ENCODE assay signal across 12 cellular contexts in genomic region chr11:12134239-12134590, GRCh38. TPM values are rescaled to one million over a fixed set of nuclear protein-coding genes. Genes with fewer than 3 reads are reported as not detected.
A peak's percentile ranks its signal among the peaks of the same experiment; 100 is the strongest.
DNase-seq lines count a peak whose midpoint lies in the region; ATAC-seq and TF ChIP-seq lines count a peak whose summit lies in the region.
"Had no signal": no experiment of that assay in that cellular context is flagged by ENCODE, and none has a peak within 500 bp of the region (broad histone marks: within the 10 kb centered on the region; RNA-seq: fewer than 3 reads in every experiment).

No MANE protein-coding gene starts in this region.

- H3K4me1 Mint-ChIP-seq in CD8-positive, alpha-beta T cell (ENCODE audit: low read depth), result peaks cover 19% of the 10 kb centered on the region
- H3K4me1 Mint-ChIP-seq in activated T-helper 2 cell treated with anti-CD3 and anti-CD28 coated beads, Interferon-gamma antibody, Interleukin-2, Interleukin-4, amounts not matched to agents 10 μg/mL and 5 μg/mL and 100 μg/mL, durations not matched to agents 14 hours and 24 hours and 36 hours (ENCODE audit: low read depth), result peaks cover 50% of the 10 kb centered on the region
- peaks cover 15% of the 10 kb centered on the region for H3K4me1 Mint-ChIP-seq in neural crest cell
- H3K4me1 Mint-ChIP-seq: memory B cell had no signal

- TF ChIP-seq CTCF in CD8-positive, alpha-beta T cell (IDR thresholded peaks at IDR 0.05), result no peak
- TF ChIP-seq CTCF in neural crest cell (conservative IDR thresholded peaks at IDR 0.05), result no peak

- no peak overlapping the region for H3K27ac ChIP-seq in CD8-positive, alpha-beta T cell (ENCODE audit: low read depth, low read length)
- H3K27ac ChIP-seq: vagina had no signal

- no peak for DNase-seq in CD8-positive, alpha-beta T cell
- DNase-seq in Kasumi-1 (lab: John Stamatoyannopoulos, UW) (peak; percentile 75 to 77), neural crest cell (ENCODE audit: low read depth, low spot score) (no peak), GM03348 (ENCODE audit: low spot score) (no peak)
- no peak for DNase-seq in activated T-helper 2 cell treated with anti-CD3 and anti-CD28 coated beads, Interferon-gamma antibody, Interleukin-2, Interleukin-4, amounts not matched to agents 10 μg/mL and 5 μg/mL and 100 μg/mL, durations not matched to agents 14 hours and 24 hours and 36 hours (ENCODE audit: low spot score)
- no peak for DNase-seq in stimulated activated CD4-positive, alpha-beta T cell treated with anti-CD3 and anti-CD28 coated beads, Interleukin-15, amount 100 ng/mL, for 24 hours
- DNase-seq: effector memory CD4-positive, alpha-beta T cell; NCI-H1436 had no signal

- POLR2A ChIA-PET in CD8-positive, alpha-beta T cell (lab: Charles Lee), result interaction anchor here (0.8 kb wide), 1 partner anchor 9 kb away, joined by 3 read pairs; no protein-coding TSS in a partner anchor

- peak overlapping the region; percentile 32 for H3K4me3 Mint-ChIP-seq in CD8-positive, alpha-beta T cell
- peak overlapping the region; percentile 30 for H3K4me3 Mint-ChIP-seq in activated T-helper 2 cell treated with anti-CD3 and anti-CD28 coated beads, Interferon-gamma antibody, Interleukin-2, Interleukin-4, amounts not matched to agents 10 μg/mL and 5 μg/mL and 100 μg/mL, durations not matched to agents 14 hours and 24 hours and 36 hours (ENCODE audit: low read depth)
- no peak overlapping the region for H3K4me3 Mint-ChIP-seq in neural crest cell
- H3K4me3 Mint-ChIP-seq: memory B cell had no signal

- no peak for ATAC-seq in CD8-positive, alpha-beta T cell
- ATAC-seq in HG03378 (IDR thresholded peaks at IDR 0.05; ENCODE audit: unreplicated experiment), result no peak

- peak overlapping the region; percentile 47 for H3K27ac Mint-ChIP-seq in CD8-positive, alpha-beta T cell
- H3K27ac Mint-ChIP-seq in activated T-helper 2 cell treated with anti-CD3 and anti-CD28 coated beads, Interferon-gamma antibody, Interleukin-2, Interleukin-4, amounts not matched to agents 10 μg/mL and 5 μg/mL and 100 μg/mL, durations not matched to agents 14 hours and 24 hours and 36 hours, result peak overlapping the region; percentile 61
- H3K27ac Mint-ChIP-seq in neural crest cell (ENCODE audit: unreplicated experiment), result peak overlapping the region; percentile 28
- H3K27ac Mint-ChIP-seq: memory B cell had no signal

- no peaks in the 10 kb centered on the region for H3K27me3 Mint-ChIP-seq in CD8-positive, alpha-beta T cell (ENCODE audit: low read depth)
- no peaks in the 10 kb centered on the region for H3K27me3 Mint-ChIP-seq in activated T-helper 2 cell treated with anti-CD3 and anti-CD28 coated beads, Interferon-gamma antibody, Interleukin-2, Interleukin-4, amounts not matched to agents 10 μg/mL and 5 μg/mL and 100 μg/mL, durations not matched to agents 14 hours and 24 hours and 36 hours (ENCODE audit: low read depth)
- H3K27me3 Mint-ChIP-seq in neural crest cell (ENCODE audit: low read depth), result no peaks in the 10 kb centered on the region

- H3K27me3 ChIP-seq in CD8-positive, alpha-beta T cell (ENCODE audit: insufficient read depth, low read length), result no peaks in the 10 kb centered on the region
- H3K27me3 ChIP-seq: heart left ventricle, vagina had no signal

- no peaks in the 10 kb centered on the region for H3K9me3 ChIP-seq in CD8-positive, alpha-beta T cell (ENCODE audit: low read length)
- H3K9me3 ChIP-seq: heart left ventricle, vagina had no signal

- H3K4me1 ChIP-seq in CD8-positive, alpha-beta T cell (ENCODE audit: insufficient read depth, low read length), result peaks cover 13% of the 10 kb centered on the region

- no peak overlapping the region for H3K4me3 ChIP-seq in CD8-positive, alpha-beta T cell (ENCODE audit: low read depth, low read length)
- H3K4me3 ChIP-seq: heart left ventricle, vagina had no signal

- H3K36me3 Mint-ChIP-seq in CD8-positive, alpha-beta T cell, result no peaks in the 10 kb centered on the region
- H3K36me3 Mint-ChIP-seq in activated T-helper 2 cell treated with anti-CD3 and anti-CD28 coated beads, Interferon-gamma antibody, Interleukin-2, Interleukin-4, amounts not matched to agents 10 μg/mL and 5 μg/mL and 100 μg/mL, durations not matched to agents 14 hours and 24 hours and 36 hours (ENCODE audit: low read depth), result peaks cover 52% of the 10 kb centered on the region
- no peaks in the 10 kb centered on the region for H3K36me3 Mint-ChIP-seq in neural crest cell (ENCODE audit: low read depth)
- H3K36me3 Mint-ChIP-seq: memory B cell had no signal

- H3K36me3 ChIP-seq in CD8-positive, alpha-beta T cell (ENCODE audit: insufficient read depth, low read length), result no peaks in the 10 kb centered on the region
- H3K36me3 ChIP-seq: vagina had no signal

- CTCF ChIA-PET in CD8-positive, alpha-beta T cell (lab: Charles Lee), result interaction anchor here (1.2 to 5.5 kb wide), 3 partner anchors 32 to 147 kb away, joined by 4 to 22 read pairs (median 4); no protein-coding TSS in a partner anchor

- intact Hi-C loops in CD8-positive, alpha-beta T cell (cut with DNase I, micrococcal nuclease), result no loop called here
- intact Hi-C loops in activated T-helper 2 cell treated with anti-CD3 and anti-CD28 coated beads, Interferon-gamma antibody, Interleukin-2, Interleukin-4, amounts not matched to agents 10 μg/mL and 5 μg/mL and 100 μg/mL, durations not matched to agents 14 hours and 24 hours and 36 hours (cut with micrococcal nuclease), result no loop called here

- no peaks in the 10 kb centered on the region for H3K9me3 Mint-ChIP-seq in CD8-positive, alpha-beta T cell
- no peaks in the 10 kb centered on the region for H3K9me3 Mint-ChIP-seq in activated T-helper 2 cell treated with anti-CD3 and anti-CD28 coated beads, Interferon-gamma antibody, Interleukin-2, Interleukin-4, amounts not matched to agents 10 μg/mL and 5 μg/mL and 100 μg/mL, durations not matched to agents 14 hours and 24 hours and 36 hours
- no peaks in the 10 kb centered on the region for H3K9me3 Mint-ChIP-seq in neural crest cell
- H3K9me3 Mint-ChIP-seq: memory B cell had no signal

RNA-seq across cellular contexts. Expression of gene MICAL2, which starts 23.8 kb away (rescaled TPM):
- total RNA-seq in CD8-positive, alpha-beta T cell, result 10 to 100 TPM; 15.8 TPM
- total RNA-seq in activated T-helper 2 cell treated with anti-CD3 and anti-CD28 coated beads, Interferon-gamma antibody, Interleukin-2, Interleukin-4, amounts not matched to agents 10 μg/mL and 5 μg/mL and 100 μg/mL, durations not matched to agents 14 hours and 24 hours and 36 hours, result 736 TPM in 2 replicates
- total RNA-seq in neural crest cell, result 1.0 and 1.1 TPM in 2 replicates

Comparison
In these comparisons a context has a peak if more than half of its experiments do, and no peak if none do; other contexts are left out.
1. DNase-seq: peak in Kasumi-1 (2 of 2); none in CD8-positive, alpha-beta T cell (0 of 7), activated T-helper 2 cell treated with anti-CD3 and anti-CD28 coated beads, Interferon-gamma antibody, Interleukin-2, Interleukin-4, amounts not matched to agents 10 μg/mL and 5 μg/mL and 100 μg/mL, durations not matched to agents 14 hours and 24 hours and 36 hours (single experiment), neural crest cell (single experiment), GM03348 (single experiment) and stimulated activated CD4-positive, alpha-beta T cell treated with anti-CD3 and anti-CD28 coated beads, Interleukin-15, amount 100 ng/mL, for 24 hours (single experiment).
2. RNA of gene MICAL2, which starts 23.8 kb away (total RNA-seq): 736 TPM in activated T-helper 2 cell treated with anti-CD3 and anti-CD28 coated beads, Interferon-gamma antibody, Interleukin-2, Interleukin-4, amounts not matched to agents 10 μg/mL and 5 μg/mL and 100 μg/mL, durations not matched to agents 14 hours and 24 hours and 36 hours; 15.8 TPM in CD8-positive, alpha-beta T cell and 1.0 to 1.1 TPM in neural crest cell; every median in the first group is over 10 times any median in the second.
3. Peak in every context shown above with its lines, with median percentiles within 50 percentile points of each other: H3K27ac Mint-ChIP-seq.